8 cellular contexts compared by ENCODE assay signal in the genomic region with DNA sequence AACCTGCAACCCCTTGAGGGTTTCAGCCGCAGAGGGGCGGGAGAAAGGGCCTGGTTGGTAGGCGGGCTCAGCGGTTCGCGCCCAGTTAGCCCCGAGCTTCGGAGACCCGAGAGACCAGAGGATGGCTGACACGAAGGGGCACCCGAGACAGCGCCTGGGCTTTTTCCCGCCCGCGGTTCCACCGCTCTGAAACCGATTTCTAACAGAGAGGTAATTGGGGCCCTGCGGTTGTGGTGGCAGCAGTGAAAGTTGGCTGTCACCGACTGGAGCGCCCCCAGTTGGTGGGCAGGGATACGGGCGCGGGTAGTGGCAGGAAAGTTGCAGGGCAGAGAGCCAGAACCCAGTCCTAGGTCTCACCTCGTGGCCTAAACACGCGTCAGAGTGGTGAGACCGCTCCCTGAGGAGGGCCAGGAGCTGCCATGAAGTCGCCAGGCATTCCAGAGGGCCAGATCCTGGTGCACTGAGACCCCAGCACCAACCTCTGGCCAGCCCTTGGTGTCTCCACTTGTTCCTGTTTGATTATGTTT. TPM values are rescaled to one million over a fixed set of nuclear protein-coding genes. Genes with fewer than 3 reads are reported as not detected.
DNase-seq lines count a peak whose midpoint lies in the region; ATAC-seq and TF ChIP-seq lines count a peak whose summit lies in the region.

No MANE protein-coding gene starts in this region.

- H3K9me3 ChIP-seq in PC-9 (ENCODE audit: insufficient read depth, low read depth) (no peaks in the 10 kb centered on the region), fibroblast of lung (ENCODE audit: control insufficient read depth, insufficient read depth, low read depth, low read length) (no peaks in the 10 kb centered on the region), neural cell (ENCODE audit: low read length) (no peaks in the 10 kb centered on the region), stomach smooth muscle (ENCODE audit: control insufficient read depth in 2 of 2, low read length in 2 of 2) (no peaks in the 10 kb centered on the region)

- TF ChIP-seq RAD21 in neural cell (conservative IDR thresholded peaks at IDR 0.05) = no peak

- peaks cover 23% of the 10 kb centered on the region for H3F3A ChIP-seq in PC-9 (ENCODE audit: insufficient read depth, low read depth)
- H3F3A ChIP-seq in neural cell (ENCODE audit: insufficient read depth, low read length, poor library complexity, severe bottlenecking) = no peaks in the 10 kb centered on the region

- H4K20me1 ChIP-seq in PC-9 (ENCODE audit: insufficient read depth) (no peaks in the 10 kb centered on the region), fibroblast of lung (ENCODE audit: control insufficient read depth, extremely low read depth, insufficient read depth, low read length) (no peaks in the 10 kb centered on the region), neural cell (ENCODE audit: insufficient read depth) (no peaks in the 10 kb centered on the region)

- BruUV-seq in PC-9 (replicated peaks; lab: Mats Ljungman, UMichigan) = TSS peak; percentile 63

- in situ Hi-C loops in Caki2 (cut with HindIII; ENCODE audit: low pct_unique_long_range_greater_than_20kb, low sequenced_read_pairs) = no loop called here

- H3K4me3 ChIP-seq in PC-9 = peak overlapping the region; percentile 86
- peak overlapping the region; percentile 73 to 79 (median 76) for H3K4me3 ChIP-seq in fibroblast of lung (replicated peaks in 1 of 4; ENCODE audit: control extremely low read depth in 1 of 4, insufficient read depth in 1 of 4, low read depth in 3 of 4, low read length in 4 of 4)
- peak overlapping the region; percentile 57 for H3K4me3 ChIP-seq in neural cell (ENCODE audit: low read length)
- H3K4me3 ChIP-seq in stomach smooth muscle (ENCODE audit: low read length in 2 of 2) = peak overlapping the region; percentile 83 to 89

- H3K27me3 ChIP-seq in PC-9 (ENCODE audit: insufficient read depth, low read depth) = no peaks in the 10 kb centered on the region
- no peaks in the 10 kb centered on the region for H3K27me3 ChIP-seq in fibroblast of lung (ENCODE audit: control insufficient read depth, insufficient read depth, low read length)
- peaks cover 18% of the 10 kb centered on the region for H3K27me3 ChIP-seq in neural cell (ENCODE audit: insufficient read depth, low read depth, low read length)
- H3K27me3 ChIP-seq in stomach smooth muscle (ENCODE audit: control insufficient read depth in 1 of 2, insufficient read depth in 2 of 2, low read length in 2 of 2) = no peaks in the 10 kb centered on the region

- intact Hi-C loops in PC-9 (cut with micrococcal nuclease; ENCODE audit: unreplicated experiment) = loop anchor here (2.0 to 10.0 kb wide), 3 partner anchors 23 to 337 kb away; partner anchors contain the start of genes HYPK, MFAP1, SERINC4 and WDR76

- no peaks in the 10 kb centered on the region for H3K4me1 ChIP-seq in PC-9 (replicated peaks; ENCODE audit: insufficient read depth)
- H3K4me1 ChIP-seq in fibroblast of lung (ENCODE audit: control insufficient read depth, extremely low read depth, insufficient read depth, low read length) = peaks cover 2% of the 10 kb centered on the region
- peaks cover 16% of the 10 kb centered on the region for H3K4me1 ChIP-seq in stomach smooth muscle (ENCODE audit: control insufficient read depth, insufficient read depth, low read length)

- CTCF ChIA-PET in PC-9 (lab: Charles Lee) = interaction anchor here (0.5 to 3.1 kb wide), 5 partner anchors 27 to 1040 kb away, joined by 3 to 10 read pairs (median 7); partner anchors contain the start of gene CDAN1

- H3K36me3 ChIP-seq in PC-9 (ENCODE audit: low read depth) = 0 out of 2 replicates have a peak, but pooled peaks cover under 1% of the 10 kb centered on the region
- peaks cover 3% of the 10 kb centered on the region for H3K36me3 ChIP-seq in fibroblast of lung (ENCODE audit: control insufficient read depth, insufficient read depth, low read length)
- no peaks in the 10 kb centered on the region for H3K36me3 ChIP-seq in neural cell (ENCODE audit: insufficient read depth, low read length)
- peaks cover 4 to 5% of the 10 kb centered on the region in 2 donors for H3K36me3 ChIP-seq in stomach smooth muscle (ENCODE audit: control insufficient read depth in 2 of 2, insufficient read depth in 2 of 2, low read length in 2 of 2)

- peak; percentile 58 for ATAC-seq in GM21423 (IDR thresholded peaks at IDR 0.05; ENCODE audit: unreplicated experiment)

- H3K9ac ChIP-seq in fibroblast of lung (ENCODE audit: insufficient read depth, low read length) (peak overlapping the region; percentile 66), neural cell (ENCODE audit: low read length) (no peak overlapping the region), stomach smooth muscle (ENCODE audit: low read length in 2 of 2) (peak overlapping the region; percentile 56 to 81)

- no peak for TF ChIP-seq EP300 in neural cell (conservative IDR thresholded peaks at IDR 0.05; ENCODE audit: poor library complexity, severe bottlenecking)

- H3K9me2 ChIP-seq in PC-9 (ENCODE audit: insufficient read depth) (no peaks in the 10 kb centered on the region), neural cell (ENCODE audit: insufficient read depth, low read length) (no peaks in the 10 kb centered on the region)

- H2AFZ ChIP-seq in PC-9 (peak overlapping the region; percentile 97), fibroblast of lung (ENCODE audit: low read length) (peak overlapping the region; percentile 89), neural cell (ENCODE audit: low read depth, low read length) (no peak overlapping the region)

- H3K79me2 ChIP-seq in PC-9 (ENCODE audit: low read depth) = no peaks in the 10 kb centered on the region
- no peaks in the 10 kb centered on the region for H3K79me2 ChIP-seq in fibroblast of lung (ENCODE audit: control insufficient read depth, insufficient read depth, low read length)
- H3K79me2 ChIP-seq in neural cell (replicated peaks; ENCODE audit: insufficient read depth, low read length) = no peaks in the 10 kb centered on the region

- TF ChIP-seq CTCF in PC-9 (conservative IDR thresholded peaks at IDR 0.05) = peak; percentile 77
- peak; percentile 59 to 80 for TF ChIP-seq CTCF in fibroblast of lung (conservative IDR thresholded peaks at IDR 0.05 in 1 of 2, IDR thresholded peaks at IDR 0.05 in 1 of 2; ENCODE audit: low read depth in 1 of 2, low read length in 2 of 2)
- peak; percentile 61 for TF ChIP-seq CTCF in neural cell (IDR thresholded peaks at IDR 0.05; ENCODE audit: poor library complexity, severe bottlenecking)

- peak overlapping the region; percentile 92 for H3K4me2 ChIP-seq in PC-9
- H3K4me2 ChIP-seq in fibroblast of lung (ENCODE audit: extremely low read depth, insufficient read depth, low read length) = peak overlapping the region; percentile 86
- H3K4me2 ChIP-seq in neural cell (ENCODE audit: low read length) = no peak overlapping the region

- peak overlapping the region; percentile 45; the same call in 1 of the 2 replicates for H3K27ac ChIP-seq in PC-9
- H3K27ac ChIP-seq in fibroblast of lung (ENCODE audit: insufficient read depth, low read length) = peak overlapping the region; percentile 84
- H3K27ac ChIP-seq in neural cell (ENCODE audit: low read length) = no peak overlapping the region
- H3K27ac ChIP-seq in stomach smooth muscle (ENCODE audit: low read length) = peak overlapping the region; percentile 87

- DNase-seq in Caki2 (ENCODE audit: low read depth) (peak; percentile 84), HuH-7 (ENCODE audit: low spot score) (peak; percentile 58), PC-9 (peak; percentile 57 to 77), activated T-helper 1 cell treated with Interleukin-2 at 50 U/mL for 16 hours (ENCODE audit: low read depth) (peak; percentile 67), fibroblast of lung (ENCODE audit: low read depth in 2 of 2) (peak; percentile 70 to 76)

- POLR2A ChIA-PET in PC-9 (lab: Charles Lee; ENCODE audit: unreplicated experiment) = interaction anchor here (1.1 kb wide), 1 partner anchor 336 kb away, joined by 3 read pairs; no protein-coding TSS in a partner anchor

RNA-seq across cellular contexts. Expression of gene ELL3, which starts 0.6 kb away (rescaled TPM):
- 8.1 and 11.6 TPM in 2 replicates for total RNA-seq in Caki2 (2014; rRNA removed; shearing (Covaris generic); ENCODE audit: low replicate concordance)
- 6.1 and 7.0 TPM in 2 replicates for total RNA-seq in PC-9 (2021)
- 6.7 and 10.1 TPM in 2 replicates for total RNA-seq in fibroblast of lung
- polyA plus RNA-seq in fibroblast of lung = 0.86 and 1.5 TPM in 2 replicates
- 0.79 and 1.5 TPM in 2 replicates for polyA plus RNA-seq in fibroblast of lung (2012)
- polyA minus RNA-seq in fibroblast of lung (ENCODE audit: low replicate concordance) = 0.24 and 13.9 TPM in 2 replicates
- 2.2 TPM in 1 of 2 replicates, not detected in the other for polyA plus RNA-seq in neural cell
- not detected in 2 replicates for polyA minus RNA-seq in neural cell

RNA-seq across cellular contexts. Expression of gene SERF2, which starts 14.8 kb away (rescaled TPM):
- total RNA-seq in Caki2 (2014; rRNA removed; shearing (Covaris generic); ENCODE audit: low replicate concordance) = 1,425 and 1,758 TPM in 2 replicates
- total RNA-seq in PC-9 (2021) (612 and 779 TPM in 2 replicates), fibroblast of lung (371 and 422 TPM in 2 replicates)
- polyA plus RNA-seq in fibroblast of lung (1,159 and 1,227 TPM in 2 replicates), neural cell (548 and 726 TPM in 2 replicates)
- 1,277 and 1,570 TPM in 2 replicates for polyA plus RNA-seq in fibroblast of lung (2012)
- polyA minus RNA-seq in fibroblast of lung (ENCODE audit: low replicate concordance) (712 and 895 TPM in 2 replicates), neural cell (89.9 and 113 TPM in 2 replicates)

RNA-seq across cellular contexts. Expression of gene SERINC4, which starts 22.7 kb away (rescaled TPM):
- not detected in 2 replicates for total RNA-seq in Caki2 (2014; rRNA removed; shearing (Covaris generic); ENCODE audit: low replicate concordance)
- 0.46 TPM in 1 of 2 replicates, not detected in the other for total RNA-seq in PC-9 (2021)
- under 0.01 and 0.17 TPM in 2 replicates for total RNA-seq in fibroblast of lung
- polyA plus RNA-seq in fibroblast of lung = 0.06 and 0.08 TPM in 2 replicates
- not detected in 2 replicates for polyA plus RNA-seq in fibroblast of lung (2012)
- 0.67 TPM in 1 of 2 replicates, not detected in the other for polyA minus RNA-seq in fibroblast of lung (ENCODE audit: low replicate concordance)
- 0.38 and 0.47 TPM in 2 replicates for polyA plus RNA-seq in neural cell
- polyA minus RNA-seq in neural cell = not detected in 2 replicates

RNA-seq across cellular contexts. Expression of gene HYPK, which starts 23.0 kb away (rescaled TPM):
- 0.81 and 3.8 TPM in 2 replicates for total RNA-seq in Caki2 (2014; rRNA removed; shearing (Covaris generic); ENCODE audit: low replicate concordance)
- 10.1 and 14.4 TPM in 2 replicates for total RNA-seq in PC-9 (2021)
- total RNA-seq in fibroblast of lung = 8.6 and 9.2 TPM in 2 replicates
- polyA plus RNA-seq in fibroblast of lung = 8.7 and 12.8 TPM in 2 replicates
- 2.6 and 4.6 TPM in 2 replicates for polyA plus RNA-seq in fibroblast of lung (2012)
- 1.1 and 3.5 TPM in 2 replicates for polyA minus RNA-seq in fibroblast of lung (ENCODE audit: low replicate concordance)
- polyA plus RNA-seq in neural cell = 4.4 and 5.0 TPM in 2 replicates
- polyA minus RNA-seq in neural cell = 9.6 and 11.7 TPM in 2 replicates

RNA-seq across cellular contexts. Expression of gene PDIA3, which starts 31.1 kb away (rescaled TPM):
- total RNA-seq in Caki2 (2014; rRNA removed; shearing (Covaris generic); ENCODE audit: low replicate concordance) = 180 and 200 TPM in 2 replicates
- total RNA-seq in PC-9 (2021) (435 and 445 TPM in 2 replicates), fibroblast of lung (89.1 and 120 TPM in 2 replicates)
- polyA plus RNA-seq in fibroblast of lung (359 and 528 TPM in 2 replicates), neural cell (133 and 136 TPM in 2 replicates)
- polyA plus RNA-seq in fibroblast of lung (2012) = 743 and 837 TPM in 2 replicates
- polyA minus RNA-seq in fibroblast of lung (ENCODE audit: low replicate concordance) (20.0 and 25.2 TPM in 2 replicates), neural cell (65.7 and 81.3 TPM in 2 replicates)
